11 cellular contexts compared by ENCODE assay signal in genomic region chr19:39320948-39321831, GRCh38. TPM values are rescaled to one million over a fixed set of nuclear protein-coding genes. Genes with fewer than 3 reads are reported as not detected.
DNase-seq lines count a peak whose midpoint lies in the region; ATAC-seq and TF ChIP-seq lines count a peak whose summit lies in the region.
"Had no signal": no experiment of that assay in that cellular context is flagged by ENCODE, and none has a peak within 500 bp of the region (broad histone marks: within the 10 kb centered on the region; RNA-seq: fewer than 3 reads in every experiment).

No MANE protein-coding gene starts in this region.

- no peaks in the 10 kb centered on the region; the same call in 2 of the 3 replicates for H3K36me3 Mint-ChIP-seq in GM23338 (ENCODE audit: low read depth)
- H3K36me3 Mint-ChIP-seq in activated naive CD8-positive, alpha-beta T cell treated with anti-CD3 and anti-CD28 coated beads, Interleukin-2, amount 10 ng/mL, durations not matched to agents 7 days and 5 days, result peaks cover 14% of the 10 kb centered on the region
- peaks cover 0 to 8% (median 3%) of the 10 kb centered on the region in 5 donors for H3K36me3 Mint-ChIP-seq in naive thymus-derived CD4-positive, alpha-beta T cell

- no peak overlapping the region for H3K23ac ChIP-seq in mesendoderm (ENCODE audit: low read length)

- H2BK5ac ChIP-seq in mesendoderm (ENCODE audit: low read length), result no peak overlapping the region

- no peaks in the 10 kb centered on the region for H4K20me1 ChIP-seq in GM23338 (replicated peaks; ENCODE audit: insufficient read depth)

- H3K9ac ChIP-seq in mesendoderm (ENCODE audit: low read length), result no peak overlapping the region

- no peaks in the 10 kb centered on the region for H3K79me1 ChIP-seq in mesendoderm (ENCODE audit: low read length)

- peaks cover 4% of the 10 kb centered on the region; the same call in 1 of the 3 replicates for H3K9me3 Mint-ChIP-seq in GM23338
- no peaks in the 10 kb centered on the region for H3K9me3 Mint-ChIP-seq in activated naive CD8-positive, alpha-beta T cell treated with anti-CD3 and anti-CD28 coated beads, Interleukin-2, amount 10 ng/mL, durations not matched to agents 7 days and 5 days
- H3K9me3 Mint-ChIP-seq in naive thymus-derived CD4-positive, alpha-beta T cell, result no peaks in the 10 kb centered on the region

- no CpG with 5 or more reads among the region's 35 CpGs for WGBS in mesendoderm (ENCODE audit: extremely low coverage, insufficient coverage, low lambda C conversion rate)

- H3K79me2 ChIP-seq in GM23338 (replicated peaks; ENCODE audit: insufficient read depth) (peaks cover 5% of the 10 kb centered on the region; the same call in 1 of the 2 replicates), mesendoderm (ENCODE audit: control insufficient read depth, insufficient read depth, low read length) (no peaks in the 10 kb centered on the region)

- peaks cover 29% of the 10 kb centered on the region for H3K27me3 Mint-ChIP-seq in GM23338 (ENCODE audit: insufficient read depth, low read depth, poor library complexity)
- peaks cover 3% of the 10 kb centered on the region for H3K27me3 Mint-ChIP-seq in activated naive CD8-positive, alpha-beta T cell treated with anti-CD3 and anti-CD28 coated beads, Interleukin-2, amount 10 ng/mL, durations not matched to agents 7 days and 5 days
- peaks cover 0 to 8% (median 0%) of the 10 kb centered on the region in 5 donors for H3K27me3 Mint-ChIP-seq in naive thymus-derived CD4-positive, alpha-beta T cell

- H3K9me2 ChIP-seq in GM23338 (ENCODE audit: insufficient read depth), result no peaks in the 10 kb centered on the region

- no peak overlapping the region for H3K56ac ChIP-seq in mesendoderm (ENCODE audit: low read length)

- 0 out of 2 replicates have a peak, but pooled peaks cover 2% of the 10 kb centered on the region for H3F3A ChIP-seq in GM23338 (replicated peaks; ENCODE audit: low read depth)

- TF ChIP-seq CTCF in AG04449 (IDR thresholded peaks at IDR 0.05; ENCODE audit: insufficient read depth, low read length, missing control alignments) (no peak), GM23338 (conservative IDR thresholded peaks at IDR 0.05; ENCODE audit: low read depth in 2 of 2) (no peak)

- no peak overlapping the region for H3K27ac Mint-ChIP-seq in GM23338
- peak overlapping the region; percentile 60 for H3K27ac Mint-ChIP-seq in activated naive CD8-positive, alpha-beta T cell treated with anti-CD3 and anti-CD28 coated beads, Interleukin-2, amount 10 ng/mL, durations not matched to agents 7 days and 5 days
- H3K27ac Mint-ChIP-seq in naive thymus-derived CD4-positive, alpha-beta T cell, result peak overlapping the region; percentile 19 to 94 (median 82)

- no peak overlapping the region for H2AK5ac ChIP-seq in mesendoderm (ENCODE audit: low read length)

- no peak overlapping the region for H2BK120ac ChIP-seq in mesendoderm (ENCODE audit: low read depth, low read length)

- H4K5ac ChIP-seq in mesendoderm (ENCODE audit: low read length), result no peak overlapping the region

- CTCF ChIA-PET in AG04449 (lab: Yijun Ruan, JAX), result interaction anchor here (1.2 kb wide), 1 partner anchor 199 kb away, joined by 4 read pairs; no protein-coding TSS in a partner anchor
- CTCF ChIA-PET in naive thymus-derived CD4-positive, alpha-beta T cell (lab: Charles Lee), result no interaction called here

- H3K27ac ChIP-seq in GM23338 (ENCODE audit: low read depth) (no peak overlapping the region), mesendoderm (ENCODE audit: low read depth, low read length) (no peak overlapping the region)
- H3K27ac ChIP-seq in naive thymus-derived CD4-positive, alpha-beta T cell (ENCODE audit: low read depth, low read length), result peak overlapping the region; percentile 59

- ATAC-seq in GM23338 (peak; percentile 51), HG03097 (IDR thresholded peaks at IDR 0.05; ENCODE audit: low FRiP score, unreplicated experiment) (no peak)
- ATAC-seq in activated naive CD8-positive, alpha-beta T cell treated with anti-CD3 and anti-CD28 coated beads, Interleukin-2, amount 10 ng/mL, durations not matched to agents 7 days and 5 days (ENCODE audit: low read depth), result no peak
- no peak for ATAC-seq in naive thymus-derived CD4-positive, alpha-beta T cell

- H3K18ac ChIP-seq in mesendoderm (ENCODE audit: low read length), result no peak overlapping the region

- intact Hi-C loops in naive thymus-derived CD4-positive, alpha-beta T cell (cut with micrococcal nuclease), result loop anchor here in 1 of 2 donors (2.0 to 5.0 kb wide), 2 partner anchors 20 to 269 kb away; no protein-coding TSS in a partner anchor

- no peak overlapping the region for H2BK15ac ChIP-seq in mesendoderm (replicated peaks; ENCODE audit: low read depth)

- H3K9me3 ChIP-seq in naive thymus-derived CD4-positive, alpha-beta T cell (ENCODE audit: control insufficient read depth in 2 of 3, low read length in 3 of 3), result no peaks in the 10 kb centered on the region

- POLR2A ChIA-PET in AG04449 (lab: Yijun Ruan, JAX), result no interaction called here
- POLR2A ChIA-PET in activated naive CD8-positive, alpha-beta T cell treated with anti-CD3 and anti-CD28 coated beads, Interleukin-2, amount 10 ng/mL, durations not matched to agents 7 days and 5 days (lab: Charles Lee), result interaction anchor here (1.4 kb wide), 1 partner anchor 22 kb away, joined by 5 read pairs; no protein-coding TSS in a partner anchor
- POLR2A ChIA-PET in naive thymus-derived CD4-positive, alpha-beta T cell (lab: Charles Lee), result interaction anchor here (1.0 kb wide), 1 partner anchor 14 kb away, joined by 4 read pairs; the partner anchor contains the start of gene GMFG

- no peak overlapping the region for H4K8ac ChIP-seq in mesendoderm (ENCODE audit: low read depth, low read length)

- peak overlapping the region; percentile 83; the same call in 1 of the 2 replicates for H2AFZ ChIP-seq in GM23338

- DNase-seq in AG04449 (ENCODE audit: low read depth, low spot score), result no peak
- peak; percentile 53 for DNase-seq in GM23338 (ENCODE audit: low spot score)
- DNase-seq in activated naive CD8-positive, alpha-beta T cell treated with anti-CD3 and anti-CD28 coated beads, Interleukin-2, amount 10 ng/mL, durations not matched to agents 7 days and 5 days, result no peak
- DNase-seq in naive thymus-derived CD4-positive, alpha-beta T cell, result no peak
- no peak for DNase-seq in NCI-H128 (lab: John Stamatoyannopoulos, UW; ENCODE audit: unreplicated experiment)
- DNase-seq in mesendoderm, result no peak
- DNase-seq in activated gamma-delta T cell treated with Interleukin-2 at 50 U/mL for 16 hours, result no peak
- DNase-seq: NCI-H187 had no signal

- H3K36me3 ChIP-seq in GM23338 (ENCODE audit: insufficient read depth) (no peaks in the 10 kb centered on the region), mesendoderm (ENCODE audit: control insufficient read depth, insufficient read depth, low read length) (no peaks in the 10 kb centered on the region)
- H3K36me3 ChIP-seq in naive thymus-derived CD4-positive, alpha-beta T cell (ENCODE audit: control insufficient read depth in 2 of 3, insufficient read depth in 3 of 3, low read length in 3 of 3), result peaks cover 0 to 9% (median 4%) of the 10 kb centered on the region in 3 experiments

- H3K27me3 ChIP-seq in GM23338 (ENCODE audit: insufficient read depth) (peaks cover 11% of the 10 kb centered on the region; the same call in 1 of the 2 replicates), mesendoderm (ENCODE audit: insufficient read depth, low read length, poor library complexity) (no peaks in the 10 kb centered on the region)
- no peaks in the 10 kb centered on the region for H3K27me3 ChIP-seq in naive thymus-derived CD4-positive, alpha-beta T cell (ENCODE audit: control insufficient read depth in 2 of 2, insufficient read depth in 2 of 2, low read length in 2 of 2)

- H3K4me3 ChIP-seq in AG04449 (ENCODE audit: low read depth, low read length), result peak overlapping the region; percentile 33; the same call in 1 of the 2 replicates
- H3K4me3 ChIP-seq in GM23338, result 0 out of 2 replicates have a peak overlapping the region, but pooled peaks have one; percentile 38
- H3K4me3 ChIP-seq in naive thymus-derived CD4-positive, alpha-beta T cell (ENCODE audit: low read length), result no peak overlapping the region
- H3K4me3 ChIP-seq in mesendoderm (ENCODE audit: low read length), result no peak overlapping the region

- peak overlapping the region; percentile 67 for H3K4me3 Mint-ChIP-seq in GM23338
- H3K4me3 Mint-ChIP-seq in activated naive CD8-positive, alpha-beta T cell treated with anti-CD3 and anti-CD28 coated beads, Interleukin-2, amount 10 ng/mL, durations not matched to agents 7 days and 5 days, result peak overlapping the region; percentile 80
- peak overlapping the region; percentile 39 to 92 (median 78) for H3K4me3 Mint-ChIP-seq in naive thymus-derived CD4-positive, alpha-beta T cell

- peaks cover 11% of the 10 kb centered on the region for H3K4me1 Mint-ChIP-seq in GM23338
- H3K4me1 Mint-ChIP-seq in activated naive CD8-positive, alpha-beta T cell treated with anti-CD3 and anti-CD28 coated beads, Interleukin-2, amount 10 ng/mL, durations not matched to agents 7 days and 5 days, result peaks cover 27% of the 10 kb centered on the region
- peaks cover 21 to 49% (median 30%) of the 10 kb centered on the region in 7 donors for H3K4me1 Mint-ChIP-seq in naive thymus-derived CD4-positive, alpha-beta T cell

- no peak overlapping the region for H3K4ac ChIP-seq in mesendoderm (ENCODE audit: low read depth, low read length)

- H3K4me2 ChIP-seq in GM23338, result peak overlapping the region; percentile 68; the same call in 1 of the 2 replicates
- H3K4me2 ChIP-seq in mesendoderm (ENCODE audit: low read length), result no peak overlapping the region

- H3K4me1 ChIP-seq in GM23338 (ENCODE audit: insufficient read depth) (peaks cover 7% of the 10 kb centered on the region), mesendoderm (ENCODE audit: control insufficient read depth, low read depth, low read length) (no peaks in the 10 kb centered on the region)
- peaks cover 9 to 10% of the 10 kb centered on the region in 2 donors for H3K4me1 ChIP-seq in naive thymus-derived CD4-positive, alpha-beta T cell (ENCODE audit: control insufficient read depth in 2 of 2, insufficient read depth in 2 of 2, low read length in 2 of 2)

RNA-seq across cellular contexts. Expression of gene LRFN1, which starts 0.5 kb away (rescaled TPM):
- 8.1 and 10.0 TPM in 2 replicates for total RNA-seq in GM23338 (2014; rRNA removed; shearing (Covaris generic))
- polyA plus RNA-seq in GM23338 (2016; fragmentation: Nextera tagmentation; extraction: Ambion mirVana), result 3.2 and 4.1 TPM in 2 replicates
- 1 to 10 TPM; 9.2 to 9.4 TPM for total RNA-seq in activated naive CD8-positive, alpha-beta T cell treated with anti-CD3 and anti-CD28 coated beads, Interleukin-2, amount 10 ng/mL, durations not matched to agents 7 days and 5 days
- 10 to 100 TPM in 2 of 5 experiments, 1 to 10 TPM in 3; 4.0 to 11.6 (median 6.0) TPM for total RNA-seq in naive thymus-derived CD4-positive, alpha-beta T cell
- polyA plus RNA-seq in naive thymus-derived CD4-positive, alpha-beta T cell, result 1 to 10 TPM; 3.9 to 7.1 TPM
- polyA plus RNA-seq in mesendoderm (2013, experiment 1 of 2), result 2.3 TPM
- 2.8 TPM for polyA plus RNA-seq in mesendoderm (2013, experiment 2 of 2)

RNA-seq across cellular contexts. Expression of gene GMFG, which starts 14.7 kb away (rescaled TPM):
- not detected in 2 replicates for total RNA-seq in GM23338 (2014; rRNA removed; shearing (Covaris generic))
- polyA plus RNA-seq in GM23338 (2016; fragmentation: Nextera tagmentation; extraction: Ambion mirVana), result 1.0 and 1.3 TPM in 2 replicates
- total RNA-seq in activated naive CD8-positive, alpha-beta T cell treated with anti-CD3 and anti-CD28 coated beads, Interleukin-2, amount 10 ng/mL, durations not matched to agents 7 days and 5 days, result 100 to 1,000 TPM; 428 to 433 TPM
- total RNA-seq in naive thymus-derived CD4-positive, alpha-beta T cell, result 100 to 1,000 TPM; 345 to 516 (median 429) TPM
- polyA plus RNA-seq in naive thymus-derived CD4-positive, alpha-beta T cell, result 1,000 to 10,000 TPM; 1,379 to 1,413 TPM
- polyA plus RNA-seq in mesendoderm (2013, experiment 1 of 2), result 0.27 TPM
- 0.60 TPM for polyA plus RNA-seq in mesendoderm (2013, experiment 2 of 2)
- total RNA-seq: renal cortical epithelial cell had no signal

RNA-seq across cellular contexts. Expression of gene SAMD4B, which starts 21.0 kb away (rescaled TPM):
- 124 and 172 TPM in 2 replicates for total RNA-seq in GM23338 (2014; rRNA removed; shearing (Covaris generic))
- polyA plus RNA-seq in GM23338 (2016; fragmentation: Nextera tagmentation; extraction: Ambion mirVana), result 104 and 107 TPM in 2 replicates
- 10 to 100 TPM; 47.8 to 51.3 TPM for total RNA-seq in activated naive CD8-positive, alpha-beta T cell treated with anti-CD3 and anti-CD28 coated beads, Interleukin-2, amount 10 ng/mL, durations not matched to agents 7 days and 5 days
- total RNA-seq in naive thymus-derived CD4-positive, alpha-beta T cell, result 10 to 100 TPM; 52.0 to 84.6 (median 65.6) TPM
- 10 to 100 TPM in 1 of 2 donors, 1 to 10 TPM in 1; 7.3 to 19.7 TPM for polyA plus RNA-seq in naive thymus-derived CD4-positive, alpha-beta T cell
- 141 TPM for polyA plus RNA-seq in mesendoderm (2013, experiment 1 of 2)
- polyA plus RNA-seq in mesendoderm (2013, experiment 2 of 2), result 143 TPM

RNA-seq across cellular contexts. Expression of gene IFNL1, which starts 25.0 kb away (rescaled TPM):
- total RNA-seq in GM23338 (2014; rRNA removed; shearing (Covaris generic)), result not detected in 2 replicates
- not detected in 2 replicates for polyA plus RNA-seq in GM23338 (2016; fragmentation: Nextera tagmentation; extraction: Ambion mirVana)
- not detected for total RNA-seq in activated naive CD8-positive, alpha-beta T cell treated with anti-CD3 and anti-CD28 coated beads, Interleukin-2, amount 10 ng/mL, durations not matched to agents 7 days and 5 days
- total RNA-seq in naive thymus-derived CD4-positive, alpha-beta T cell, result not detected
- not detected for polyA plus RNA-seq in naive thymus-derived CD4-positive, alpha-beta T cell
- polyA plus RNA-seq in mesendoderm (2013, experiment 1 of 2), result not detected
- not detected for polyA plus RNA-seq in mesendoderm (2013, experiment 2 of 2)
- total RNA-seq: glomerular endothelial cell, renal cortical epithelial cell had no signal

RNA-seq across cellular contexts. Expression of gene IFNL2, which starts 53.0 kb away (rescaled TPM):
- not detected in 2 replicates for total RNA-seq in GM23338 (2014; rRNA removed; shearing (Covaris generic))
- polyA plus RNA-seq in GM23338 (2016; fragmentation: Nextera tagmentation; extraction: Ambion mirVana), result not detected in 2 replicates
- not detected for total RNA-seq in activated naive CD8-positive, alpha-beta T cell treated with anti-CD3 and anti-CD28 coated beads, Interleukin-2, amount 10 ng/mL, durations not matched to agents 7 days and 5 days
- not detected for total RNA-seq in naive thymus-derived CD4-positive, alpha-beta T cell
- not detected for polyA plus RNA-seq in naive thymus-derived CD4-positive, alpha-beta T cell
- not detected for polyA plus RNA-seq in mesendoderm (2013, experiment 1 of 2)
- polyA plus RNA-seq in mesendoderm (2013, experiment 2 of 2), result not detected
- total RNA-seq: glomerular endothelial cell, renal cortical epithelial cell had no signal

Comparison
In these comparisons a context has a peak if more than half of its experiments do, and no peak if none do; other contexts are left out.
1. H3K4me3 ChIP-seq: peak in AG04449 (single experiment) and GM23338 (single experiment); none in naive thymus-derived CD4-positive, alpha-beta T cell (single experiment) and mesendoderm (single experiment).
2. RNA of gene GMFG, which starts 14.7 kb away (total RNA-seq): 428 to 433 TPM in activated naive CD8-positive, alpha-beta T cell treated with anti-CD3 and anti-CD28 coated beads, Interleukin-2, amount 10 ng/mL, durations not matched to agents 7 days and 5 days and 345 to 516 TPM in naive thymus-derived CD4-positive, alpha-beta T cell; not detected in GM23338; every median in the first group is over 100 times any median in the second.
3. Peak in every context shown above with its lines, with median percentiles within 50 percentile points of each other: H3K4me3 Mint-ChIP-seq.